ENCODE assay signal across 22 cellular contexts in the genomic region with DNA sequence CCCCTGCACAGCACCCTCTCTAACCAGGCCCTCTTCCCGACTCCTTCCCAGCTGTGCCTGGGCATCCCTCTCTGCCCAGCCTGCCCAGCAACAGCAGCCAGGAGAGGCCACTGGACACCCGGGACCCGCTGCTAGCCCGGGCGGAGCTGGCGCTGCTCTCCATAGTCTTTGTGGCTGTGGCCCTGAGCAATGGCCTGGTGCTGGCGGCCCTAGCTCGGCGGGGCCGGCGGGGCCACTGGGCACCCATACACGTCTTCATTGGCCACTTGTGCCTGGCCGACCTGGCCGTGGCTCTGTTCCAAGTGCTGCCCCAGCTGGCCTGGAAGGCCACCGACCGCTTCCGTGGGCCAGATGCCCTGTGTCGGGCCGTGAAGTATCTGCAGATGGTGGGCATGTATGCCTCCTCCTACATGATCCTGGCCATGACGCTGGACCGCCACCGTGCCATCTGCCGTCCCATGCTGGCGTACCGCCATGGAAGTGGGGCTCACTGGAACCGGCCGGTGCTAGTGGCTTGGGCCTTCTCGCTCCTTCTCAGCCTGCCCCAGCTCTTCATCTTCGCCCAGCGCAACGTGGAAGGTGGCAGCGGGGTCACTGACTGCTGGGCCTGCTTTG. TPM values are rescaled to one million over a fixed set of nuclear protein-coding genes. Genes with fewer than 3 reads are reported as not detected.
A peak's percentile ranks its signal among the peaks of the same experiment; 100 is the strongest.
DNase-seq lines count a peak whose midpoint lies in the region; ATAC-seq and TF ChIP-seq lines count a peak whose summit lies in the region.
"Had no signal": no experiment of that assay in that cellular context is flagged by ENCODE, and none has a peak within 500 bp of the region (broad histone marks: within the 10 kb centered on the region; RNA-seq: fewer than 3 reads in every experiment).

No MANE protein-coding gene starts in this region.

- no peaks in the 10 kb centered on the region for H3K9me3 Mint-ChIP-seq in activated CD8-positive, alpha-beta T cell treated with anti-CD3 and anti-CD28 coated beads for 36 hours
- H3K9me3 Mint-ChIP-seq in naive B cell, result no peaks in the 10 kb centered on the region

- no peak for TF ChIP-seq CTCF in right atrium auricular region (IDR thresholded peaks at IDR 0.05)
- no peak for TF ChIP-seq CTCF in activated CD8-positive, alpha-beta T cell treated with anti-CD3 and anti-CD28 coated beads for 36 hours (IDR thresholded peaks at IDR 0.05)

- H3K27me3 Mint-ChIP-seq in activated CD8-positive, alpha-beta T cell treated with anti-CD3 and anti-CD28 coated beads for 36 hours, result no peaks in the 10 kb centered on the region
- H3K27me3 Mint-ChIP-seq in naive B cell, result no peaks in the 10 kb centered on the region

- no peaks in the 10 kb centered on the region for H3K36me3 ChIP-seq in right atrium auricular region
- H3K36me3 ChIP-seq: ascending aorta, SJCRH30 had no signal

- H3K4me3 ChIP-seq in right atrium auricular region, result peak overlapping the region; percentile 14 to 39
- H3K4me3 ChIP-seq: ascending aorta, SJCRH30 had no signal

- ATAC-seq in Right ventricle myocardium inferior, result no peak
- no peak for ATAC-seq in activated CD8-positive, alpha-beta T cell treated with anti-CD3 and anti-CD28 coated beads for 36 hours
- no peak for ATAC-seq in naive B cell (ENCODE audit: low read depth in 2 of 2)
- ATAC-seq: activated CD4-positive, CD25-positive, alpha-beta regulatory T cell treated with anti-CD3 and anti-CD28 coated beads, Interleukin-2, amount 50 U/mL, for 24 hours; right cardiac atrium had no signal

- no peaks in the 10 kb centered on the region for H3K9me3 ChIP-seq in right atrium auricular region
- H3K9me3 ChIP-seq: ascending aorta, SJCRH30, upper lobe of left lung had no signal

- no peak overlapping the region for H3K27ac ChIP-seq in right atrium auricular region
- H3K27ac ChIP-seq: ascending aorta, SJCRH30 had no signal

- no peaks in the 10 kb centered on the region for H3K36me3 Mint-ChIP-seq in activated CD8-positive, alpha-beta T cell treated with anti-CD3 and anti-CD28 coated beads for 36 hours (ENCODE audit: low read depth)
- no peaks in the 10 kb centered on the region for H3K36me3 Mint-ChIP-seq in naive B cell

- H3K27me3 ChIP-seq in right atrium auricular region, result peaks cover 0 to 3% of the 10 kb centered on the region in 2 donors
- H3K27me3 ChIP-seq: ascending aorta, SJCRH30, upper lobe of left lung had no signal

- CTCF ChIA-PET in activated CD8-positive, alpha-beta T cell treated with anti-CD3 and anti-CD28 coated beads for 36 hours (lab: Charles Lee), result interaction anchor here (1.2 kb wide), 1 partner anchor 44 kb away, joined by 5 read pairs; no protein-coding TSS in a partner anchor

- POLR2A ChIA-PET in activated CD8-positive, alpha-beta T cell treated with anti-CD3 and anti-CD28 coated beads for 36 hours (lab: Charles Lee), result interaction anchor here (0.8 to 4.7 kb wide), 3 partner anchors 13 to 41 kb away, joined by 3 to 25 read pairs (median 3); partner anchors contain the start of gene ARHGAP4

- DNase-seq in right atrium auricular region (ENCODE audit: low spot score) (no peak), Right ventricle myocardium inferior (ENCODE audit: missing footprints) (no peak), naive B cell (no peak), NCI-H345 (lab: John Stamatoyannopoulos, UW) (no peak), OCI-M1 (lab: John Stamatoyannopoulos, UW) (no peak)
- DNase-seq in activated CD8-positive, alpha-beta T cell treated with anti-CD3 and anti-CD28 coated beads for 36 hours, result no peak
- no peak for DNase-seq in stimulated activated CD4-positive, alpha-beta T cell treated with anti-CD3 and anti-CD28 coated beads, Interleukin-2, amount 100 ng/mL, for 48 hours
- DNase-seq: Calu3, GDM1, hippocampal formation, kidney glomerular epithelial cell, midbrain, MM.1S, NCI-H2081, NCI-H510A treated with DMSO at 0.1 percent for 48 hours, nucleus accumbens, right cardiac atrium, SJCRH30, T-helper 9 cell had no signal

- peak overlapping the region; percentile 63 for H3K27ac Mint-ChIP-seq in activated CD8-positive, alpha-beta T cell treated with anti-CD3 and anti-CD28 coated beads for 36 hours
- H3K27ac Mint-ChIP-seq in naive B cell, result peak overlapping the region in 5 of 6 donors; percentile 24 to 81 (median 70)

- H3K4me1 Mint-ChIP-seq in activated CD8-positive, alpha-beta T cell treated with anti-CD3 and anti-CD28 coated beads for 36 hours (ENCODE audit: low read depth), result peaks cover 40% of the 10 kb centered on the region
- H3K4me1 Mint-ChIP-seq in naive B cell, result peaks cover 37 to 48% (median 41%) of the 10 kb centered on the region in 3 donors

- no peak overlapping the region for H3K4me3 Mint-ChIP-seq in activated CD8-positive, alpha-beta T cell treated with anti-CD3 and anti-CD28 coated beads for 36 hours
- peak overlapping the region in 2 of 8 donors; percentile 3 to 6 for H3K4me3 Mint-ChIP-seq in naive B cell

- intact Hi-C loops in Right ventricle myocardium inferior (cut with DNase I), result no loop called here
- intact Hi-C loops in activated CD8-positive, alpha-beta T cell treated with anti-CD3 and anti-CD28 coated beads for 36 hours (cut with micrococcal nuclease), result no loop called here

- H3K4me1 ChIP-seq in right atrium auricular region, result peaks cover 0 to 23% of the 10 kb centered on the region in 2 donors
- H3K4me1 ChIP-seq: ascending aorta had no signal

RNA-seq across cellular contexts. Expression of gene AVPR2, which starts 1.1 kb away (rescaled TPM):
- 1 to 10 TPM; 2.3 to 4.7 TPM for total RNA-seq in right atrium auricular region
- 3.2 TPM for total RNA-seq in Right ventricle myocardium inferior
- not detected for total RNA-seq in activated CD8-positive, alpha-beta T cell treated with anti-CD3 and anti-CD28 coated beads for 36 hours
- under 1 TPM in 1 of 6 donors, not detected in 5; 0.25 TPM for polyA plus RNA-seq in naive B cell (ENCODE audit: low read depth in 6 of 6)
- total RNA-seq: Calu3, SJCRH30 had no signal

RNA-seq across cellular contexts. Expression of gene L1CAM, which starts 19.6 kb away (rescaled TPM):
- total RNA-seq in right atrium auricular region (1 to 10 TPM; 6.3 to 7.0 TPM), Right ventricle myocardium inferior (6.1 TPM)
- 1 to 10 TPM; 2.1 to 2.2 TPM for total RNA-seq in activated CD8-positive, alpha-beta T cell treated with anti-CD3 and anti-CD28 coated beads for 36 hours
- 1 to 10 TPM in 5 of 6 donors, not detected in 1; 1.1 to 2.1 (median 1.2) TPM for polyA plus RNA-seq in naive B cell (ENCODE audit: low read depth in 6 of 6)

RNA-seq across cellular contexts. Expression of gene ARHGAP4, which starts 20.5 kb away (rescaled TPM):
- total RNA-seq in right atrium auricular region, result 1 to 10 TPM; 7.6 to 8.9 TPM
- total RNA-seq in Right ventricle myocardium inferior, result 9.7 TPM
- total RNA-seq in activated CD8-positive, alpha-beta T cell treated with anti-CD3 and anti-CD28 coated beads for 36 hours, result 100 to 1,000 TPM; 128 to 130 TPM
- 100 to 1,000 TPM in 2 of 6 donors, 10 to 100 TPM in 4; 71.5 to 147 (median 83.5) TPM for polyA plus RNA-seq in naive B cell (ENCODE audit: low read depth in 6 of 6)

RNA-seq across cellular contexts. Expression of gene NAA10, which starts 29.2 kb away (rescaled TPM):
- total RNA-seq in right atrium auricular region (10 to 100 TPM; 66.5 to 70.2 TPM), Right ventricle myocardium inferior (80.6 TPM)
- total RNA-seq in activated CD8-positive, alpha-beta T cell treated with anti-CD3 and anti-CD28 coated beads for 36 hours, result 100 to 1,000 TPM; 123 to 136 TPM
- 10 to 100 TPM; 52.6 to 98.7 (median 61.0) TPM for polyA plus RNA-seq in naive B cell (ENCODE audit: low read depth in 6 of 6)

RNA-seq across cellular contexts. Expression of gene RENBP, which starts 38.9 kb away (rescaled TPM):
- 10 to 100 TPM in 1 of 2 donors, 1 to 10 TPM in 1; 6.2 to 10.6 TPM for total RNA-seq in right atrium auricular region
- total RNA-seq in Right ventricle myocardium inferior, result 8.8 TPM
- 10 to 100 TPM; 14.3 to 15.8 TPM for total RNA-seq in activated CD8-positive, alpha-beta T cell treated with anti-CD3 and anti-CD28 coated beads for 36 hours
- 1 to 10 TPM in 4 of 6 donors, under 1 TPM in 2; 0.68 to 3.8 (median 1.7) TPM for polyA plus RNA-seq in naive B cell (ENCODE audit: low read depth in 6 of 6)

Comparison
In these comparisons a context has a peak if more than half of its experiments do, and no peak if none do; other contexts are left out.
1. RNA of gene ARHGAP4, which starts 20.5 kb away (total RNA-seq): 128 to 130 TPM in activated CD8-positive, alpha-beta T cell treated with anti-CD3 and anti-CD28 coated beads for 36 hours; 9.7 TPM in Right ventricle myocardium inferior (single experiment) and 7.6 to 8.9 TPM in right atrium auricular region; every median in the first group is over 10 times any median in the second.